In the genomic region with DNA sequence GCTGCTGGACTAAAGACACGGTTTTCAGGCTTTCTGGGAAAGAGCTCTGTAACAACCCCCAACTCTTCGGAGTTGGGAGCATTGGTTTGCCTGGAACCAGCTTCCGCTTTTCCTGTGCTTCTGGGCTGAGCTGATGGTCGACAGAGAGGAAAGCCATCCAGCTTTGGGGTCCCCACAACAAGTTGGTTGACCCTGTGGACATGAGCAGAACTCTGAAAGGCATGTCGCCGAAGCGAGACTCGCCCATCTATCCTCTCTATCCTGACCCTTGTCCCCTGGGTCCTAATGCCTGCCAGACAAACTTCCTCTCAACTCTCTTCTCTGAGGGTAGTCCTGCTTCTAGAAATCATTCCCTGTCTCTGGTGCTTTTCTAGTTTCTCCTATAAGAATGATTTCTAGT, we compare ENCODE assay signal across 8 cellular contexts. TPM values are rescaled to one million over a fixed set of nuclear protein-coding genes. Genes with fewer than 3 reads are reported as not detected.
DNase-seq lines count a peak whose midpoint lies in the region; ATAC-seq, FAIRE-seq and TF ChIP-seq lines count a peak whose summit lies in the region.

No MANE protein-coding gene starts in this region.

- H3K9ac ChIP-seq in Karpas-422 (ENCODE audit: low read length), result peak overlapping the region; percentile 51
- H3K9ac ChIP-seq in mesendoderm (ENCODE audit: low read length), result peak overlapping the region; percentile 55

- H3K9me3 ChIP-seq in Karpas-422 (ENCODE audit: low read length) (no peaks in the 10 kb centered on the region), upper lobe of right lung (no peaks in the 10 kb centered on the region)

- intact Hi-C loops in activated CD8-positive, alpha-beta T cell treated with anti-CD3 and anti-CD28 coated beads for 36 hours (cut with micrococcal nuclease), result no loop called here
- intact Hi-C loops in upper lobe of right lung (cut with DNase I), result no loop called here

- no peak overlapping the region for H3K4me3 Mint-ChIP-seq in activated CD8-positive, alpha-beta T cell treated with anti-CD3 and anti-CD28 coated beads for 36 hours

- H3K36me3 Mint-ChIP-seq in activated CD8-positive, alpha-beta T cell treated with anti-CD3 and anti-CD28 coated beads for 36 hours (ENCODE audit: low read depth), result no peaks in the 10 kb centered on the region

- H3K27me3 ChIP-seq in Karpas-422 (ENCODE audit: low read length), result no peaks in the 10 kb centered on the region; the same call in 1 of the 2 replicates
- H3K27me3 ChIP-seq in mesendoderm (ENCODE audit: insufficient read depth, low read length, poor library complexity), result no peaks in the 10 kb centered on the region
- H3K27me3 ChIP-seq in upper lobe of right lung, result no peaks in the 10 kb centered on the region

- peak overlapping the region; percentile 51 for H2AFZ ChIP-seq in Karpas-422 (ENCODE audit: low read length)

- H3K9me2 ChIP-seq in Karpas-422 (replicated peaks; ENCODE audit: insufficient read depth, low read length), result no peaks in the 10 kb centered on the region

- H3K27ac ChIP-seq in Karpas-422 (ENCODE audit: low read length), result no peak overlapping the region
- H3K27ac ChIP-seq in mesendoderm (ENCODE audit: low read depth, low read length), result no peak overlapping the region
- no peak overlapping the region for H3K27ac ChIP-seq in upper lobe of right lung

- ATAC-seq in activated CD8-positive, alpha-beta T cell treated with anti-CD3 and anti-CD28 coated beads for 36 hours, result no peak
- ATAC-seq in HG02678 (IDR thresholded peaks at IDR 0.05; ENCODE audit: unreplicated experiment), result no peak
- ATAC-seq in upper lobe of right lung, result no peak

- peaks cover 10% of the 10 kb centered on the region for H3K4me1 ChIP-seq in Karpas-422 (ENCODE audit: low read length)
- H3K4me1 ChIP-seq in mesendoderm (ENCODE audit: control insufficient read depth, low read depth, low read length), result no peaks in the 10 kb centered on the region
- H3K4me1 ChIP-seq in upper lobe of right lung, result peaks cover 4% of the 10 kb centered on the region

- no peak overlapping the region for H4K5ac ChIP-seq in mesendoderm (ENCODE audit: low read length)

- no peak overlapping the region for H3K18ac ChIP-seq in mesendoderm (ENCODE audit: low read length)

- no peak overlapping the region for H3K27ac Mint-ChIP-seq in activated CD8-positive, alpha-beta T cell treated with anti-CD3 and anti-CD28 coated beads for 36 hours

- H3K4me2 ChIP-seq in Karpas-422 (ENCODE audit: low read depth, low read length, poor library complexity, severe bottlenecking) (peak overlapping the region; percentile 71), mesendoderm (ENCODE audit: low read length) (peak overlapping the region; percentile 73)

- H3K4ac ChIP-seq in mesendoderm (ENCODE audit: low read depth, low read length), result no peak overlapping the region

- H2BK120ac ChIP-seq in mesendoderm (ENCODE audit: low read depth, low read length), result no peak overlapping the region

- H3K4me1 Mint-ChIP-seq in activated CD8-positive, alpha-beta T cell treated with anti-CD3 and anti-CD28 coated beads for 36 hours (ENCODE audit: low read depth), result no peaks in the 10 kb centered on the region

- H4K8ac ChIP-seq in mesendoderm (ENCODE audit: low read depth, low read length), result no peak overlapping the region

- H2BK15ac ChIP-seq in mesendoderm (replicated peaks; ENCODE audit: low read depth), result no peak overlapping the region

- H3K9me3 Mint-ChIP-seq in activated CD8-positive, alpha-beta T cell treated with anti-CD3 and anti-CD28 coated beads for 36 hours, result no peaks in the 10 kb centered on the region

- FAIRE-seq in frontal cortex (lab: Jason Lieb, UNC), result no peak

- H3K56ac ChIP-seq in mesendoderm (ENCODE audit: low read length), result peak overlapping the region; percentile 64

- CTCF ChIA-PET in activated CD8-positive, alpha-beta T cell treated with anti-CD3 and anti-CD28 coated beads for 36 hours (lab: Charles Lee), result interaction anchor here (1.2 to 1.5 kb wide), 2 partner anchors 266 to 286 kb away, joined by 3 to 4 read pairs; no protein-coding TSS in a partner anchor

- H2BK5ac ChIP-seq in mesendoderm (ENCODE audit: low read length), result no peak overlapping the region

- no peak overlapping the region for H3K23ac ChIP-seq in mesendoderm (ENCODE audit: low read length)

- peaks cover 36% of the 10 kb centered on the region for H3K27me3 Mint-ChIP-seq in activated CD8-positive, alpha-beta T cell treated with anti-CD3 and anti-CD28 coated beads for 36 hours

- POLR2A ChIA-PET in activated CD8-positive, alpha-beta T cell treated with anti-CD3 and anti-CD28 coated beads for 36 hours (lab: Charles Lee), result no interaction called here

- H2AK5ac ChIP-seq in mesendoderm (ENCODE audit: low read length), result no peak overlapping the region

- H3K79me1 ChIP-seq in mesendoderm (ENCODE audit: low read length), result no peaks in the 10 kb centered on the region

- H3K36me3 ChIP-seq in Karpas-422 (ENCODE audit: insufficient read depth, low read length), result no peaks in the 10 kb centered on the region
- no peaks in the 10 kb centered on the region for H3K36me3 ChIP-seq in mesendoderm (ENCODE audit: control insufficient read depth, insufficient read depth, low read length)
- no peaks in the 10 kb centered on the region for H3K36me3 ChIP-seq in upper lobe of right lung

- DNase-seq in DMS53 (lab: John Stamatoyannopoulos, UW) (peak; percentile 67), Karpas-422 (peak; percentile 86), mesendoderm (peak; percentile 78), NCI-H2171 treated with DMSO at 0.1 percent for 48 hours (lab: John Stamatoyannopoulos, UW) (no peak), upper lobe of right lung (no peak), frontal cortex (ENCODE audit: low spot score in 2 of 2) (no peak)
- DNase-seq in activated CD8-positive, alpha-beta T cell treated with anti-CD3 and anti-CD28 coated beads for 36 hours, result peak; percentile 30

- H4K20me1 ChIP-seq in Karpas-422 (ENCODE audit: insufficient read depth, low read depth, low read length), result no peaks in the 10 kb centered on the region

- TF ChIP-seq CTCF in activated CD8-positive, alpha-beta T cell treated with anti-CD3 and anti-CD28 coated beads for 36 hours (IDR thresholded peaks at IDR 0.05), result no peak
- no peak for TF ChIP-seq CTCF in upper lobe of right lung (IDR thresholded peaks at IDR 0.05)

- no CpG with 5 or more reads among the region's 8 CpGs for whole genome bisulfite sequencing in mesendoderm (ENCODE audit: extremely low coverage, insufficient coverage, low lambda C conversion rate)

- peak overlapping the region; percentile 54 for H3K4me3 ChIP-seq in Karpas-422 (ENCODE audit: low read length)
- peak overlapping the region; percentile 69 for H3K4me3 ChIP-seq in mesendoderm (ENCODE audit: low read length)
- no peak overlapping the region for H3K4me3 ChIP-seq in upper lobe of right lung

- H3K79me2 ChIP-seq in Karpas-422 (ENCODE audit: low read length) (no peaks in the 10 kb centered on the region), mesendoderm (ENCODE audit: control insufficient read depth, insufficient read depth, low read length) (no peaks in the 10 kb centered on the region)

RNA-seq across cellular contexts. Expression of a gene that starts 31.9 kb away (rescaled TPM):
- total RNA-seq in Karpas-422 (2014; rRNA removed; shearing (Covaris generic); ENCODE audit: low replicate concordance), result 3.9 and 4.6 TPM in 2 replicates
- not detected for total RNA-seq in activated CD8-positive, alpha-beta T cell treated with anti-CD3 and anti-CD28 coated beads for 36 hours
- 0.62 TPM for polyA plus RNA-seq in mesendoderm (2013, experiment 1 of 2)
- 0.50 TPM for polyA plus RNA-seq in mesendoderm (2013, experiment 2 of 2)
- total RNA-seq in upper lobe of right lung (140 TPM), frontal cortex (6.5 TPM)

RNA-seq across cellular contexts. Expression of a gene that starts 51.0 kb away (rescaled TPM):
- 14.6 and 31.9 TPM in 2 replicates for total RNA-seq in Karpas-422 (2014; rRNA removed; shearing (Covaris generic); ENCODE audit: low replicate concordance)
- total RNA-seq in activated CD8-positive, alpha-beta T cell treated with anti-CD3 and anti-CD28 coated beads for 36 hours, result under 1 TPM; 0.36 to 0.45 TPM
- not detected for polyA plus RNA-seq in mesendoderm (2013, experiment 1 of 2)
- polyA plus RNA-seq in mesendoderm (2013, experiment 2 of 2), result not detected
- total RNA-seq in upper lobe of right lung (10.9 TPM), frontal cortex (0.82 TPM)

Comparison
In these comparisons a context has a peak if more than half of its experiments do, and no peak if none do; other contexts are left out.
1. DNase-seq: peak in DMS53 (single experiment), Karpas-422 (single experiment), activated CD8-positive, alpha-beta T cell treated with anti-CD3 and anti-CD28 coated beads for 36 hours (single experiment) and mesendoderm (single experiment); none in NCI-H2171 treated with DMSO at 0.1 percent for 48 hours (single experiment), upper lobe of right lung (single experiment) and frontal cortex (0 of 2).
2. RNA of a gene that starts 31.9 kb away (total RNA-seq): 140 TPM in upper lobe of right lung (single experiment); 6.5 TPM in frontal cortex (single experiment), 3.9 to 4.6 TPM in Karpas-422 and not detected in activated CD8-positive, alpha-beta T cell treated with anti-CD3 and anti-CD28 coated beads for 36 hours; every median in the first group is over 10 times any median in the second.